In genomic region chr2:153387203-153387602, GRCh38 we compare ENCODE assay signal across 22 cellular contexts.
"Had no signal": no experiment of that assay in that cellular context is flagged by ENCODE, and none has a peak within 500 bp of the region (broad histone marks: within the 10 kb centered on the region; RNA-seq: fewer than 3 reads in every experiment).

No MANE protein-coding gene starts in this region.

- H3K9me3 ChIP-seq: adrenal gland, ascending aorta, colonic mucosa, esophagus muscularis mucosa had no signal

- DNase-seq: activated CD4-positive, alpha-beta T cell treated with anti-CD3 and anti-CD28 coated beads, Interleukin-2, amount 50 U/mL, for 1 hour; activated CD8-positive, alpha-beta T cell treated with anti-CD3 and anti-CD28 coated beads, Interleukin-2, amount 10 ng/mL, durations not matched to agents 7 days and 5 days; activated gamma-delta T cell treated with Interleukin-2 at 50 U/mL for 16 hours; adrenal gland; colonic mucosa; dorsolateral prefrontal cortex; effector memory CD8-positive, alpha-beta T cell; glutamatergic neuron; hippocampal formation; left ventricle myocardium superior; midbrain; nucleus accumbens; stimulated activated CD4-positive, alpha-beta T cell treated with anti-CD3 and anti-CD28 coated beads, Interleukin-2, amount 100 ng/mL, for 48 hours; stimulated activated CD8-positive, alpha-beta memory T cell treated with anti-CD3 and anti-CD28 coated beads, Interleukin-4, amount 100 ng/mL, for 48 hours; stimulated activated naive B cell treated with anti-CD40 and anti-IgM and Interleukin-4, amounts not matched to agents 10 μg/mL and 1 μg/mL and 100 μg/mL, for 72 hours; T-helper 2 cell had no signal

- H3K4me3 ChIP-seq: adrenal gland, ascending aorta, breast epithelium, colonic mucosa, dorsolateral prefrontal cortex, esophagus muscularis mucosa had no signal

- H3K27ac ChIP-seq: adrenal gland, breast epithelium, colonic mucosa, dorsolateral prefrontal cortex, esophagus muscularis mucosa, VCaP had no signal

- H3K4me1 ChIP-seq: adrenal gland, breast epithelium, colonic mucosa, esophagus muscularis mucosa had no signal

- H3K36me3 ChIP-seq: adrenal gland, ascending aorta, breast epithelium, colonic mucosa, esophagus muscularis mucosa had no signal

- ATAC-seq: activated CD4-positive, CD25-positive, alpha-beta regulatory T cell treated with anti-CD3 and anti-CD28 coated beads, Interleukin-2, amount 50 U/mL, for 24 hours; activated CD8-positive, alpha-beta T cell treated with anti-CD3 and anti-CD28 coated beads, Interleukin-2, amount 10 ng/mL, durations not matched to agents 7 days and 5 days; effector memory CD8-positive, alpha-beta T cell; left ventricle myocardium superior; sciatic nerve; stimulated activated naive B cell treated with anti-CD40 and anti-IgM and Interleukin-4, amounts not matched to agents 10 μg/mL and 1 μg/mL and 100 μg/mL, for 72 hours had no signal

- H3K27me3 ChIP-seq: adrenal gland, ascending aorta, breast epithelium, colonic mucosa, esophagus muscularis mucosa had no signal
